In genomic region chr15:81301385-81301784, GRCh38 we compare ENCODE assay signal across 12 cellular contexts. TPM values are rescaled to one million over a fixed set of nuclear protein-coding genes. Genes with fewer than 3 reads are reported as not detected.
A peak's percentile ranks its signal among the peaks of the same experiment; 100 is the strongest.
DNase-seq lines count a peak whose midpoint lies in the region; ATAC-seq lines count a peak whose summit lies in the region.
"Had no signal": no experiment of that assay in that cellular context is flagged by ENCODE, and none has a peak within 500 bp of the region (broad histone marks: within the 10 kb centered on the region; RNA-seq: fewer than 3 reads in every experiment).

No MANE protein-coding gene starts in this region.

- H3K4me3 Mint-ChIP-seq in activated CD8-positive, alpha-beta memory T cell treated with anti-CD3 and anti-CD28 coated beads, Interleukin-2, amount 10 ng/mL, durations not matched to agents 7 days and 5 days, result peak overlapping the region; percentile 96
- H3K4me3 Mint-ChIP-seq in activated T-helper 1 cell treated with anti-CD3 and anti-CD28 coated beads, Interleukin-12 subunit alpha, Interleukin-12 subunit beta, Interleukin-2, Interleukin-4 antibody, amounts not matched to agents 30 ng/mL and 10 ng/mL and 1 ng/mL, durations not matched to agents 14 hours and 24 hours and 36 hours, result peak overlapping the region; percentile 97
- peak overlapping the region; percentile 99 for H3K4me3 Mint-ChIP-seq in stimulated activated effector memory CD8-positive, alpha-beta T cell treated with anti-CD3 and anti-CD28 coated beads, Interleukin-12 subunit alpha, Interleukin-12 subunit beta, amount 100 ng/mL, for 72 hours

- H3K27ac Mint-ChIP-seq in activated CD8-positive, alpha-beta memory T cell treated with anti-CD3 and anti-CD28 coated beads, Interleukin-2, amount 10 ng/mL, durations not matched to agents 7 days and 5 days, result peak overlapping the region; percentile 77
- H3K27ac Mint-ChIP-seq in activated T-helper 1 cell treated with anti-CD3 and anti-CD28 coated beads, Interleukin-12 subunit alpha, Interleukin-12 subunit beta, Interleukin-2, Interleukin-4 antibody, amounts not matched to agents 30 ng/mL and 10 ng/mL and 1 ng/mL, durations not matched to agents 14 hours and 24 hours and 36 hours, result peak overlapping the region; percentile 87
- peak overlapping the region; percentile 98 for H3K27ac Mint-ChIP-seq in stimulated activated effector memory CD8-positive, alpha-beta T cell treated with anti-CD3 and anti-CD28 coated beads, Interleukin-12 subunit alpha, Interleukin-12 subunit beta, amount 100 ng/mL, for 72 hours

- H3K27me3 Mint-ChIP-seq in activated CD8-positive, alpha-beta memory T cell treated with anti-CD3 and anti-CD28 coated beads, Interleukin-2, amount 10 ng/mL, durations not matched to agents 7 days and 5 days, result no peaks in the 10 kb centered on the region
- no peaks in the 10 kb centered on the region for H3K27me3 Mint-ChIP-seq in activated T-helper 1 cell treated with anti-CD3 and anti-CD28 coated beads, Interleukin-12 subunit alpha, Interleukin-12 subunit beta, Interleukin-2, Interleukin-4 antibody, amounts not matched to agents 30 ng/mL and 10 ng/mL and 1 ng/mL, durations not matched to agents 14 hours and 24 hours and 36 hours (ENCODE audit: insufficient read depth)

- intact Hi-C loops in activated T-helper 1 cell treated with anti-CD3 and anti-CD28 coated beads, Interleukin-12 subunit alpha, Interleukin-12 subunit beta, Interleukin-2, Interleukin-4 antibody, amounts not matched to agents 30 ng/mL and 10 ng/mL and 1 ng/mL, durations not matched to agents 14 hours and 24 hours and 36 hours (cut with micrococcal nuclease), result no loop called here

- CTCF ChIA-PET in activated CD8-positive, alpha-beta memory T cell treated with anti-CD3 and anti-CD28 coated beads, Interleukin-2, amount 10 ng/mL, durations not matched to agents 7 days and 5 days (lab: Charles Lee), result interaction anchor here (0.7 to 6.0 kb wide), 11 partner anchors 9 to 99 kb away, joined by 3 to 42 read pairs (median 3); no protein-coding TSS in a partner anchor

- no peaks in the 10 kb centered on the region for H3K9me3 Mint-ChIP-seq in activated CD8-positive, alpha-beta memory T cell treated with anti-CD3 and anti-CD28 coated beads, Interleukin-2, amount 10 ng/mL, durations not matched to agents 7 days and 5 days (ENCODE audit: low read depth)
- no peaks in the 10 kb centered on the region for H3K9me3 Mint-ChIP-seq in activated T-helper 1 cell treated with anti-CD3 and anti-CD28 coated beads, Interleukin-12 subunit alpha, Interleukin-12 subunit beta, Interleukin-2, Interleukin-4 antibody, amounts not matched to agents 30 ng/mL and 10 ng/mL and 1 ng/mL, durations not matched to agents 14 hours and 24 hours and 36 hours
- H3K9me3 Mint-ChIP-seq in stimulated activated effector memory CD8-positive, alpha-beta T cell treated with anti-CD3 and anti-CD28 coated beads, Interleukin-12 subunit alpha, Interleukin-12 subunit beta, amount 100 ng/mL, for 72 hours, result no peaks in the 10 kb centered on the region

- peaks cover 79% of the 10 kb centered on the region for H3K4me1 Mint-ChIP-seq in activated CD8-positive, alpha-beta memory T cell treated with anti-CD3 and anti-CD28 coated beads, Interleukin-2, amount 10 ng/mL, durations not matched to agents 7 days and 5 days
- H3K4me1 Mint-ChIP-seq in activated T-helper 1 cell treated with anti-CD3 and anti-CD28 coated beads, Interleukin-12 subunit alpha, Interleukin-12 subunit beta, Interleukin-2, Interleukin-4 antibody, amounts not matched to agents 30 ng/mL and 10 ng/mL and 1 ng/mL, durations not matched to agents 14 hours and 24 hours and 36 hours (ENCODE audit: low read depth), result peaks cover 96% of the 10 kb centered on the region
- peaks cover 95% of the 10 kb centered on the region for H3K4me1 Mint-ChIP-seq in stimulated activated effector memory CD8-positive, alpha-beta T cell treated with anti-CD3 and anti-CD28 coated beads, Interleukin-12 subunit alpha, Interleukin-12 subunit beta, amount 100 ng/mL, for 72 hours

- ATAC-seq in activated CD8-positive, alpha-beta memory T cell treated with anti-CD3 and anti-CD28 coated beads, Interleukin-2, amount 10 ng/mL, durations not matched to agents 7 days and 5 days, result no peak
- peak; percentile 22 for ATAC-seq in HG02885 (IDR thresholded peaks at IDR 0.05; ENCODE audit: poor library complexity, unreplicated experiment)
- no peak for ATAC-seq in stimulated activated effector memory CD8-positive, alpha-beta T cell treated with anti-CD3 and anti-CD28 coated beads, Interleukin-12 subunit alpha, Interleukin-12 subunit beta, amount 100 ng/mL, for 72 hours

- peaks cover 87% of the 10 kb centered on the region for H3K36me3 Mint-ChIP-seq in activated CD8-positive, alpha-beta memory T cell treated with anti-CD3 and anti-CD28 coated beads, Interleukin-2, amount 10 ng/mL, durations not matched to agents 7 days and 5 days
- peaks cover 84% of the 10 kb centered on the region for H3K36me3 Mint-ChIP-seq in activated T-helper 1 cell treated with anti-CD3 and anti-CD28 coated beads, Interleukin-12 subunit alpha, Interleukin-12 subunit beta, Interleukin-2, Interleukin-4 antibody, amounts not matched to agents 30 ng/mL and 10 ng/mL and 1 ng/mL, durations not matched to agents 14 hours and 24 hours and 36 hours (ENCODE audit: low read depth)
- peaks cover 93% of the 10 kb centered on the region for H3K36me3 Mint-ChIP-seq in stimulated activated effector memory CD8-positive, alpha-beta T cell treated with anti-CD3 and anti-CD28 coated beads, Interleukin-12 subunit alpha, Interleukin-12 subunit beta, amount 100 ng/mL, for 72 hours

- no peak for DNase-seq in activated CD8-positive, alpha-beta memory T cell treated with anti-CD3 and anti-CD28 coated beads, Interleukin-2, amount 10 ng/mL, durations not matched to agents 7 days and 5 days
- DNase-seq in activated CD8-positive, alpha-beta memory T cell treated with anti-CD3 and anti-CD28 coated beads, Interleukin-2, amount 50 U/mL, for 4 hours, result no peak
- DNase-seq in activated T-helper 1 cell treated with anti-CD3 and anti-CD28 coated beads, Interleukin-12 subunit alpha, Interleukin-12 subunit beta, Interleukin-2, Interleukin-4 antibody, amounts not matched to agents 30 ng/mL and 10 ng/mL and 1 ng/mL, durations not matched to agents 14 hours and 24 hours and 36 hours (ENCODE audit: low spot score), result no peak
- DNase-seq in stimulated activated effector memory CD8-positive, alpha-beta T cell treated with anti-CD3 and anti-CD28 coated beads, Interleukin-12 subunit alpha, Interleukin-12 subunit beta, amount 100 ng/mL, for 72 hours (ENCODE audit: low spot score in 2 of 2), result no peak
- no peak for DNase-seq in NCI-H510A treated with DMSO at 0.1 percent for 48 hours (lab: John Stamatoyannopoulos, UW)
- no peak for DNase-seq in kidney tubule cell (ENCODE audit: low spot score)
- DNase-seq in NCI-H524 (lab: John Stamatoyannopoulos, UW), result no peak
- DNase-seq: ACHN; activated effector memory CD4-positive, alpha-beta T cell treated with Interleukin-2 at 50 U/mL for 16 hours; effector CD4-positive, alpha-beta T cell; NCI-H510A had no signal

RNA-seq across cellular contexts. Expression of gene STARD5, which starts 22.6 kb away (rescaled TPM):
- total RNA-seq in activated CD8-positive, alpha-beta memory T cell treated with anti-CD3 and anti-CD28 coated beads, Interleukin-2, amount 10 ng/mL, durations not matched to agents 7 days and 5 days, result 1 to 10 TPM; 4.8 to 5.2 TPM
- 4.5 and 4.6 TPM in 2 replicates for total RNA-seq in activated T-helper 1 cell treated with anti-CD3 and anti-CD28 coated beads, Interleukin-12 subunit alpha, Interleukin-12 subunit beta, Interleukin-2, Interleukin-4 antibody, amounts not matched to agents 30 ng/mL and 10 ng/mL and 1 ng/mL, durations not matched to agents 14 hours and 24 hours and 36 hours
